14 cellular contexts compared by ENCODE assay signal in genomic region chr1:237492359-237492758, GRCh38.
DNase-seq lines count a peak whose midpoint lies in the region; ATAC-seq and TF ChIP-seq lines count a peak whose summit lies in the region.
"Had no signal": no experiment of that assay in that cellular context is flagged by ENCODE, and none has a peak within 500 bp of the region (broad histone marks: within the 10 kb centered on the region; RNA-seq: fewer than 3 reads in every experiment).

No MANE protein-coding gene starts in this region.

- H3K27ac ChIP-seq in endodermal cell (ENCODE audit: low read depth, low read length), result no peak overlapping the region
- no peak overlapping the region for H3K27ac ChIP-seq in substantia nigra (ENCODE audit: low read depth, low read length, poor library complexity, severe bottlenecking)
- H3K27ac ChIP-seq: gastroesophageal sphincter had no signal

- no peak overlapping the region for H3K4me3 Mint-ChIP-seq in endodermal cell
- H3K4me3 Mint-ChIP-seq: activated T-helper 17 cell treated with anti-CD3 and anti-CD28 coated beads, Interleukin-2, amount 50 U/mL, for 72 hours; CD8-positive, alpha-beta T cell had no signal

- no peaks in the 10 kb centered on the region for H3K9me3 ChIP-seq in endodermal cell (ENCODE audit: control insufficient read depth, low read length)
- H3K9me3 ChIP-seq: gastroesophageal sphincter, MG63 had no signal

- no peaks in the 10 kb centered on the region for H3K9me3 Mint-ChIP-seq in endodermal cell
- H3K9me3 Mint-ChIP-seq: activated T-helper 17 cell treated with anti-CD3 and anti-CD28 coated beads, Interleukin-2, amount 50 U/mL, for 72 hours; CD8-positive, alpha-beta T cell had no signal

- TF ChIP-seq CTCF in GM12865 (IDR thresholded peaks at IDR 0.05; ENCODE audit: insufficient read depth, low read depth, low read length, missing control alignments) (peak; percentile 12), endodermal cell (conservative IDR thresholded peaks at IDR 0.05) (peak; percentile 65)

- no peaks in the 10 kb centered on the region for H3K36me3 Mint-ChIP-seq in endodermal cell (ENCODE audit: low read depth)
- H3K36me3 Mint-ChIP-seq: CD8-positive, alpha-beta T cell had no signal

- H3K4me1 Mint-ChIP-seq in endodermal cell, result no peaks in the 10 kb centered on the region
- H3K4me1 Mint-ChIP-seq: activated T-helper 17 cell treated with anti-CD3 and anti-CD28 coated beads, Interleukin-2, amount 50 U/mL, for 72 hours had no signal

- peak; percentile 4 for DNase-seq in GM12865 (ENCODE audit: low read depth)
- DNase-seq in M059J (ENCODE audit: low read depth), result peak; percentile 5
- DNase-seq in endodermal cell, result peak; percentile 58
- DNase-seq in UCSD-AML1 (lab: John Stamatoyannopoulos, UW; ENCODE audit: unreplicated experiment), result no peak
- no peak for DNase-seq in substantia nigra (lab: John Stamatoyannopoulos, UW)
- DNase-seq in stimulated activated CD4-positive, alpha-beta T cell treated with anti-CD3 and anti-CD28 coated beads, Interleukin-15, amount 100 ng/mL, for 24 hours, result no peak
- DNase-seq: activated CD4-positive, alpha-beta T cell treated with anti-CD3 and anti-CD28 coated beads, Interleukin-2, amount 50 U/mL, for 1 hour; CD8-positive, alpha-beta T cell; effector CD8-positive, alpha-beta T cell; MG63 had no signal

- H3K9ac ChIP-seq in endodermal cell (ENCODE audit: extremely low read depth, low read length, poor library complexity, severe bottlenecking), result no peak overlapping the region

- peak; percentile 65 for ATAC-seq in GM21390 (IDR thresholded peaks at IDR 0.05; ENCODE audit: unreplicated experiment)
- ATAC-seq in GM18867 (IDR thresholded peaks at IDR 0.05; ENCODE audit: unreplicated experiment), result no peak
- ATAC-seq: activated T-helper 17 cell treated with anti-CD3 and anti-CD28 coated beads, Interleukin-2, amount 50 U/mL, for 72 hours; CD8-positive, alpha-beta T cell; gastroesophageal sphincter had no signal

- no peaks in the 10 kb centered on the region for H3K36me3 ChIP-seq in endodermal cell (ENCODE audit: control insufficient read depth, insufficient read depth, low read length)
- H3K36me3 ChIP-seq: MG63 had no signal

- H3K4me3 ChIP-seq in GM12865 (ENCODE audit: low read depth, low read length), result no peak overlapping the region
- no peak overlapping the region for H3K4me3 ChIP-seq in endodermal cell (ENCODE audit: low read length)
- H3K4me3 ChIP-seq: gastroesophageal sphincter, MG63 had no signal

- WGBS in endodermal cell (ENCODE audit: insufficient coverage in 1 of 2, insufficient read length in 1 of 2), 2 experiments, result 74 to 83% methylated on average over 1 of the region's 1 CpG

- H3K27me3 Mint-ChIP-seq in endodermal cell (ENCODE audit: insufficient read depth), result no peaks in the 10 kb centered on the region

- H3K4me1 ChIP-seq in endodermal cell (ENCODE audit: control insufficient read depth, insufficient read depth, low read length), result no peaks in the 10 kb centered on the region

- no peaks in the 10 kb centered on the region for H3K27me3 ChIP-seq in endodermal cell (ENCODE audit: control insufficient read depth, insufficient read depth, low read length, poor library complexity, severe bottlenecking)
- H3K27me3 ChIP-seq: gastroesophageal sphincter, MG63 had no signal

- H3K27ac Mint-ChIP-seq in endodermal cell, result no peak overlapping the region
- H3K27ac Mint-ChIP-seq: activated T-helper 17 cell treated with anti-CD3 and anti-CD28 coated beads, Interleukin-2, amount 50 U/mL, for 72 hours; CD8-positive, alpha-beta T cell had no signal

Comparison
In these comparisons a context has a peak if more than half of its experiments do, and no peak if none do; other contexts are left out.
1. DNase-seq: peak in GM12865 (single experiment), M059J (single experiment) and endodermal cell (single experiment); none in UCSD-AML1 (single experiment), substantia nigra (0 of 49) and stimulated activated CD4-positive, alpha-beta T cell treated with anti-CD3 and anti-CD28 coated beads, Interleukin-15, amount 100 ng/mL, for 24 hours (single experiment).